Comparison of ENCODE assay signal across 24 cellular contexts in the genomic region with DNA sequence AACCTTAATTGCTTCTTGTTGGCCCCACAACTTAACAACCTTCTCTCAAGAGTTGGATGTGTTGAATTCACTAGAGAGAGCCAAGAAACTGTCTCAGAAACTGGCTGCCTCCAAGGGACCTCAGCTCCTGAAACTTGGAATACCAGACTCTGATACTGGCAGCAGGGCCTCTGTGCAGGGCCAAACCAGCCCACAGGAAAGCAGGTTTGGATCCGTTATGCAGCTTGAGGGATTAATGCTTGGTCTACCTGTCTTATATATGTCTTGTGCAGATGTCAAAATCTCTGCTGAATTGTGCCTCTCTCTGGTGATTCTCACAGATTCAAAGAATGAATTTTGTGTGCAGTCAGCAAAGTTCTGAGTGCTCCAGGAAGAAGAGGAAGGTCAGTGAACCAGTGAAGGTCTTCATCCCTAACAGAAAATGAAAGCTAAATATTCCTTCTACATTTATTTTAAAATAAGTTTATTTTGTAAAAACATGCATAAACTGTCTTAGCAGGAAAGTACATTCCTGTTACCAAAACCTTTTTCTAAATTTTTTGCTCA.
DNase-seq lines count a peak whose midpoint lies in the region; ATAC-seq and TF ChIP-seq lines count a peak whose summit lies in the region.
"Had no signal": no experiment of that assay in that cellular context is flagged by ENCODE, and none has a peak within 500 bp of the region (broad histone marks: within the 10 kb centered on the region; RNA-seq: fewer than 3 reads in every experiment).

No MANE protein-coding gene starts in this region.

- no peak for ATAC-seq in activated T-cell treated with anti-CD3 and anti-CD28 coated beads, Interleukin-2, amount 50 U/mL, for 72 hours (replicated peaks in 1 of 2)
- ATAC-seq in activated T-cell treated with anti-CD3 and anti-CD28 coated beads, Interleukin-2, amount 50 U/mL, for 4 hours: no peak
- ATAC-seq in GM21576 (IDR thresholded peaks at IDR 0.05; ENCODE audit: unreplicated experiment): no peak

- H3K4me3 ChIP-seq in PC-9: no peak overlapping the region
- H3K4me3 ChIP-seq in esophagus muscularis mucosa: no peak overlapping the region
- H3K4me3 ChIP-seq: colonic mucosa, lung, SK-N-MC had no signal

- BruUV-seq in PC-9 (replicated peaks; lab: Mats Ljungman, UMichigan): no TSS peak

- H3K9me3 Mint-ChIP-seq in activated T-cell treated with anti-CD3 and anti-CD28 coated beads, Interleukin-2, amount 50 U/mL, for 72 hours: peaks cover 4 to 6% of the 10 kb centered on the region in 2 donors
- no peaks in the 10 kb centered on the region for H3K9me3 Mint-ChIP-seq in activated T-cell treated with anti-CD3 and anti-CD28 coated beads, Interleukin-2, amount 50 U/mL, for 4 hours

- no peaks in the 10 kb centered on the region for H3K27me3 Mint-ChIP-seq in activated T-cell treated with anti-CD3 and anti-CD28 coated beads, Interleukin-2, amount 50 U/mL, for 72 hours (ENCODE audit: low read depth)
- H3K27me3 Mint-ChIP-seq in activated T-cell treated with anti-CD3 and anti-CD28 coated beads, Interleukin-2, amount 50 U/mL, for 4 hours (ENCODE audit: low read depth): no peaks in the 10 kb centered on the region
- H3K27me3 Mint-ChIP-seq: activated naive CD8-positive, alpha-beta T cell had no signal

- DNase-seq in activated T-cell treated with anti-CD3 and anti-CD28 coated beads, Interleukin-2, amount 50 U/mL, for 72 hours: no peak
- DNase-seq in activated T-cell treated with anti-CD3 and anti-CD28 coated beads, Interleukin-2, amount 50 U/mL, for 4 hours: no peak
- DNase-seq in PC-9 (no peak), esophagus muscularis mucosa (ENCODE audit: extremely low spot score) (peak; percentile 47), putamen (ENCODE audit: low spot score) (peak; percentile 9), occipital lobe (lab: John Stamatoyannopoulos, UW) (no peak)
- no peak for DNase-seq in stimulated activated naive CD4-positive, alpha-beta T cell treated with Interleukin-2 at 50 U/mL for 16 hours (lab: John Stamatoyannopoulos, UW)
- DNase-seq: ACHN; activated CD4-positive, CD25-positive, alpha-beta regulatory T cell; brain microvascular endothelial cell; colonic mucosa; DMS 273 treated with DMSO at 0.1 percent for 48 hours; GDM1; H7; KBM-7; NCI-H187 treated with DMSO at 0.1 percent for 48 hours; NCI-H345; stimulated activated CD4-positive, alpha-beta T cell treated with anti-CD3 and anti-CD28 coated beads, Interleukin-2, amount 100 ng/mL, for 48 hours; T1000 had no signal

- H3K4me2 ChIP-seq in PC-9: no peak overlapping the region

- H3K9me2 ChIP-seq in PC-9 (ENCODE audit: insufficient read depth): no peaks in the 10 kb centered on the region

- POLR2A ChIA-PET in PC-9 (lab: Charles Lee; ENCODE audit: unreplicated experiment): interaction anchor here (0.6 kb wide), 1 partner anchor 11 kb away, joined by 18 read pairs; no protein-coding TSS in a partner anchor

- no peaks in the 10 kb centered on the region for H4K20me1 ChIP-seq in PC-9 (ENCODE audit: insufficient read depth)

- no peak for TF ChIP-seq POLR2A in esophagus muscularis mucosa (IDR thresholded peaks at IDR 0.05; ENCODE audit: low read depth)

- H3K27me3 ChIP-seq in PC-9 (ENCODE audit: insufficient read depth, low read depth): no peaks in the 10 kb centered on the region
- H3K27me3 ChIP-seq in esophagus muscularis mucosa: no peaks in the 10 kb centered on the region
- H3K27me3 ChIP-seq: brain microvascular endothelial cell, colonic mucosa had no signal

- peaks cover 4% of the 10 kb centered on the region; the same call in 1 of the 2 replicates for H3F3A ChIP-seq in PC-9 (ENCODE audit: insufficient read depth, low read depth)

- H3K36me3 ChIP-seq in PC-9 (ENCODE audit: low read depth) (no peaks in the 10 kb centered on the region), esophagus muscularis mucosa (no peaks in the 10 kb centered on the region)
- H3K36me3 ChIP-seq: brain microvascular endothelial cell, colonic mucosa had no signal

- H3K4me1 ChIP-seq in PC-9 (replicated peaks; ENCODE audit: insufficient read depth): no peaks in the 10 kb centered on the region
- H3K4me1 ChIP-seq in esophagus muscularis mucosa: peaks cover 0 to 6% (median 3%) of the 10 kb centered on the region in 4 donors
- H3K4me1 ChIP-seq: colonic mucosa had no signal

- no peaks in the 10 kb centered on the region for H3K79me2 ChIP-seq in PC-9 (ENCODE audit: low read depth)

- TF ChIP-seq CTCF in PC-9 (conservative IDR thresholded peaks at IDR 0.05): no peak
- TF ChIP-seq CTCF in esophagus muscularis mucosa (IDR thresholded peaks at IDR 0.05): no peak

- H3K27ac ChIP-seq in PC-9 (no peak overlapping the region), esophagus muscularis mucosa (replicated peaks in 1 of 4) (no peak overlapping the region)
- H3K27ac ChIP-seq: brain microvascular endothelial cell, C4-2B, colonic mucosa, SK-N-MC had no signal

- peak overlapping the region in 1 of 2 donors; percentile 12 for H3K4me3 Mint-ChIP-seq in activated T-cell treated with anti-CD3 and anti-CD28 coated beads, Interleukin-2, amount 50 U/mL, for 72 hours
- no peak overlapping the region for H3K4me3 Mint-ChIP-seq in activated T-cell treated with anti-CD3 and anti-CD28 coated beads, Interleukin-2, amount 50 U/mL, for 4 hours
- H3K4me3 Mint-ChIP-seq: activated naive CD8-positive, alpha-beta T cell had no signal

- no peak for TF ChIP-seq EP300 in esophagus muscularis mucosa (IDR thresholded peaks at IDR 0.05)

- peak overlapping the region; percentile 55; the same call in 1 of the 2 replicates for H2AFZ ChIP-seq in PC-9

- peaks cover 53% of the 10 kb centered on the region for H3K4me1 Mint-ChIP-seq in activated T-cell treated with anti-CD3 and anti-CD28 coated beads, Interleukin-2, amount 50 U/mL, for 72 hours (ENCODE audit: low read depth)
- peaks cover 34% of the 10 kb centered on the region for H3K4me1 Mint-ChIP-seq in activated T-cell treated with anti-CD3 and anti-CD28 coated beads, Interleukin-2, amount 50 U/mL, for 4 hours (ENCODE audit: low read depth)

- CTCF ChIA-PET in PC-9 (lab: Charles Lee): no interaction called here

- intact Hi-C loops in PC-9 (cut with micrococcal nuclease; ENCODE audit: unreplicated experiment) (no loop called here), esophagus muscularis mucosa (cut with DNase I) (no loop called here)

- H3K36me3 Mint-ChIP-seq in activated T-cell treated with anti-CD3 and anti-CD28 coated beads, Interleukin-2, amount 50 U/mL, for 72 hours (ENCODE audit: insufficient read depth in 2 of 2): no peaks in the 10 kb centered on the region
- no peaks in the 10 kb centered on the region for H3K36me3 Mint-ChIP-seq in activated T-cell treated with anti-CD3 and anti-CD28 coated beads, Interleukin-2, amount 50 U/mL, for 4 hours (ENCODE audit: insufficient read depth)
- H3K36me3 Mint-ChIP-seq: activated naive CD8-positive, alpha-beta T cell had no signal

- H3K9me3 ChIP-seq in PC-9 (ENCODE audit: insufficient read depth, low read depth) (no peaks in the 10 kb centered on the region), esophagus muscularis mucosa (no peaks in the 10 kb centered on the region)
- H3K9me3 ChIP-seq: colonic mucosa had no signal

- 30% methylated on average over 1 of the region's 1 CpG for WGBS in esophagus muscularis mucosa

- H3K27ac Mint-ChIP-seq in activated T-cell treated with anti-CD3 and anti-CD28 coated beads, Interleukin-2, amount 50 U/mL, for 72 hours: peak overlapping the region; percentile 36
- H3K27ac Mint-ChIP-seq: activated naive CD8-positive, alpha-beta T cell had no signal

Comparison
In these comparisons a context has a peak if more than half of its experiments do, and no peak if none do; other contexts are left out.
1. DNase-seq: peak in esophagus muscularis mucosa (single experiment) and putamen (single experiment); none in activated T-cell treated with anti-CD3 and anti-CD28 coated beads, Interleukin-2, amount 50 U/mL, for 72 hours (0 of 2), activated T-cell treated with anti-CD3 and anti-CD28 coated beads, Interleukin-2, amount 50 U/mL, for 4 hours (single experiment), PC-9 (0 of 2), occipital lobe (single experiment) and stimulated activated naive CD4-positive, alpha-beta T cell treated with Interleukin-2 at 50 U/mL for 16 hours (single experiment).